In the genomic region with DNA sequence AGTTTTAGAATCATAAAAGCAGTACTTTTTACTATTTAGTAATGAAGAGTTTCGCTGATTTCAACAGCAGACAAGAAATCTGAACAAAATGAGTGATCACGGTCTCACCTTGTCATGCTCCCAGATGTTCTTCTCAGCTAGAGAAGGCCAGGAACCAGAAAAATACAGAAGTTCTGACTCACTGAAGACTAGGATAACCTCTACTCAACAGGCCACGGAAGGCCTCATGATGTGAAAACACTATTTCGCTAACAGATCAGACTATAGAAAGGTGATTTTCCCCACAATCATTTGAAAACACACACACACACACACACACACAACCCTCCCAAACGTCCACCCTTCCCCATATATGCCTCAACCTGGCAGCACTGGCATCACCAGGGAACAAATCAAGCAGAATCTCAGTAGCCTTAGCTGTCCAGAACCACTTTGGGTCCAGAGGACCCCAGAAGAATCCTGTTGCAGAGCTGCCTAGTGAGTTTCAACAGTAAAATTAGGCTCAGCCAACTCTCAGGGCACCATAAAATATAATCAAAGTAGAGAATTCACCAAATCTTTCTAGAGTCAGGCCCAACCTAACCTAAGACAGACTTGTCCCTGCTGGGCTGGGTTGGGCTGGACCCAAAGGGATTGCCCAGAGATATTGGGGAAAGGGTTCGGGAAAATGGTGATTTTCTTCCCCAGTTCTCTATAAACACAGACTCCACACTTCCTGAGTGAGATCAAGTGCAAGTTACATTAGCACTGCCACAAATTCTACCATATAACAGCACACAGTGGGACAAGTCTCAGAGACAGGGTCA, we compare ENCODE assay signal across 1 cellular context.
TF ChIP-seq lines count a peak whose summit lies in the region.

No MANE protein-coding gene starts in this region.

TF ChIP-seq in IMR-90, 13 proteins besides CTCF, POLR2A, EP300 and RAD21 (continued from another document):
- TF ChIP-seq MXI1 (IDR thresholded peaks at IDR 0.05; ENCODE audit: borderline replicate concordance, low read depth, low read length) (no peak), BHLHE40 (IDR thresholded peaks at IDR 0.05; ENCODE audit: low read depth, low read length) (no peak), RCOR1 (IDR thresholded peaks at IDR 0.05; ENCODE audit: insufficient replicate concordance, low read length) (no peak), RFX5 (IDR thresholded peaks at IDR 0.05; ENCODE audit: low read depth, low read length) (no peak), MAZ (IDR thresholded peaks at IDR 0.05; ENCODE audit: borderline replicate concordance, low read depth, low read length) (no peak), MAFK (IDR thresholded peaks at IDR 0.05; ENCODE audit: low read depth, low read length) (no peak), SMC3 (IDR thresholded peaks at IDR 0.05; ENCODE audit: low read depth, low read length) (no peak), CHD1 (IDR thresholded peaks at IDR 0.05; ENCODE audit: low read depth, low read length) (no peak), USF2 (IDR thresholded peaks at IDR 0.05; ENCODE audit: low read depth, low read length) (no peak), CEBPB (IDR thresholded peaks at IDR 0.05; ENCODE audit: low read depth, low read length) (no peak)
- TF ChIP-seq, protein P1, sequence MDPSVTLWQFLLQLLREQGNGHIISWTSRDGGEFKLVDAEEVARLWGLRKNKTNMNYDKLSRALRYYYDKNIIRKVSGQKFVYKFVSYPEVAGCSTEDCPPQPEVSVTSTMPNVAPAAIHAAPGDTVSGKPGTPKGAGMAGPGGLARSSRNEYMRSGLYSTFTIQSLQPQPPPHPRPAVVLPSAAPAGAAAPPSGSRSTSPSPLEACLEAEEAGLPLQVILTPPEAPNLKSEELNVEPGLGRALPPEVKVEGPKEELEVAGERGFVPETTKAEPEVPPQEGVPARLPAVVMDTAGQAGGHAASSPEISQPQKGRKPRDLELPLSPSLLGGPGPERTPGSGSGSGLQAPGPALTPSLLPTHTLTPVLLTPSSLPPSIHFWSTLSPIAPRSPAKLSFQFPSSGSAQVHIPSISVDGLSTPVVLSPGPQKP (IDR thresholded peaks at IDR 0.05; ENCODE audit: borderline replicate concordance, low read depth, low read length), result no peak
